ENCODE assay signal across 12 cellular contexts in genomic region chr16:77434365-77435239, GRCh38. TPM values are rescaled to one million over a fixed set of nuclear protein-coding genes. Genes with fewer than 3 reads are reported as not detected.
A peak's percentile ranks its signal among the peaks of the same experiment; 100 is the strongest.
DNase-seq lines count a peak whose midpoint lies in the region; ATAC-seq and TF ChIP-seq lines count a peak whose summit lies in the region.
"Had no signal": no experiment of that assay in that cellular context is flagged by ENCODE, and none has a peak within 500 bp of the region (broad histone marks: within the 10 kb centered on the region; RNA-seq: fewer than 3 reads in every experiment).

Gene ADAMTS18 (minus strand): TSS chr16:77435034. CDS start chr16:77434695, 339 bp downstream.

- intact Hi-C loops in breast epithelium (cut with DNase I; ENCODE audit: low total_unique reads) = no loop called here
- intact Hi-C loops in MCF 10A (cut with micrococcal nuclease) = loop anchor here (5.0 kb wide), 2 partner anchors 197 to 228 kb away; no protein-coding TSS in a partner anchor
- intact Hi-C loops in upper lobe of right lung (cut with DNase I) = no loop called here

- no peaks in the 10 kb centered on the region for H4K20me1 ChIP-seq in Karpas-422 (ENCODE audit: insufficient read depth, low read depth, low read length)

- H3K27me3 ChIP-seq in breast epithelium = peaks cover 0 to 22% of the 10 kb centered on the region in 2 donors
- H3K27me3 ChIP-seq in WERI-Rb-1 (ENCODE audit: insufficient read depth, low read depth, severe bottlenecking) = peaks cover 57% of the 10 kb centered on the region
- peaks cover 74% of the 10 kb centered on the region for H3K27me3 ChIP-seq in iPS-20b (ENCODE audit: insufficient read depth, low read length)
- peaks cover 53% of the 10 kb centered on the region for H3K27me3 ChIP-seq in upper lobe of right lung
- no peaks in the 10 kb centered on the region for H3K27me3 ChIP-seq in Karpas-422 (ENCODE audit: low read length)

- no peaks in the 10 kb centered on the region for H3K36me3 ChIP-seq in breast epithelium
- H3K36me3 ChIP-seq in WERI-Rb-1 = no peaks in the 10 kb centered on the region
- H3K36me3 ChIP-seq in iPS-20b (ENCODE audit: insufficient read depth, low read depth, low read length) = no peaks in the 10 kb centered on the region
- H3K36me3 ChIP-seq in upper lobe of right lung = no peaks in the 10 kb centered on the region
- no peaks in the 10 kb centered on the region for H3K36me3 ChIP-seq in Karpas-422 (ENCODE audit: insufficient read depth, low read length)
- H3K36me3 ChIP-seq: left lung had no signal

- no peaks in the 10 kb centered on the region for H3K9me3 Mint-ChIP-seq in MCF 10A (ENCODE audit: unreplicated experiment)

- TF ChIP-seq CTCF in breast epithelium (IDR thresholded peaks at IDR 0.05) (no peak), MCF 10A (IDR thresholded peaks at IDR 0.05; ENCODE audit: unreplicated experiment) (no peak), WERI-Rb-1 (IDR thresholded peaks at IDR 0.05; ENCODE audit: low read depth, low read length) (0 out of 2 replicates have a peak, but pooled peaks have one; percentile 27), upper lobe of right lung (IDR thresholded peaks at IDR 0.05) (no peak)

- CTCF ChIA-PET in MCF 10A (lab: Yijun Ruan, JAX) = interaction anchor here (0.6 kb wide), 1 partner anchor 15 kb away, joined by 3 read pairs; no protein-coding TSS in a partner anchor

- H3K9me2 ChIP-seq in Karpas-422 (replicated peaks; ENCODE audit: insufficient read depth, low read length) = no peaks in the 10 kb centered on the region

- H3K79me2 ChIP-seq in Karpas-422 (ENCODE audit: low read length) = no peaks in the 10 kb centered on the region

- peaks cover 81% of the 10 kb centered on the region for H3K27me3 Mint-ChIP-seq in MCF 10A (ENCODE audit: insufficient read depth, unreplicated experiment)

- H3K4me3 ChIP-seq in breast epithelium (peak within 1 kb of the TSS; percentile 38 to 66 (median 54)), WERI-Rb-1 (ENCODE audit: low read depth, low read length) (peak within 1 kb of the TSS; percentile 43), iPS-20b (ENCODE audit: low read length) (peak within 1 kb of the TSS; percentile 65), upper lobe of right lung (no peak within 1 kb of the TSS), Karpas-422 (ENCODE audit: low read length) (no peak within 1 kb of the TSS)
- H3K4me3 ChIP-seq: left lung had no signal

- H3K27ac Mint-ChIP-seq in MCF 10A (ENCODE audit: low read depth, unreplicated experiment) = no peak within 1 kb of the TSS

- POLR2A ChIA-PET in MCF 10A (lab: Yijun Ruan, JAX) = no interaction called here

- no TSS peak for BruUV-seq in MCF 10A (replicated peaks; lab: Mats Ljungman, UMichigan)

- H3K9me3 ChIP-seq in breast epithelium (no peaks in the 10 kb centered on the region), WERI-Rb-1 (ENCODE audit: severe bottlenecking) (no peaks in the 10 kb centered on the region), iPS-20b (ENCODE audit: insufficient read depth, low read depth, low read length) (no peaks in the 10 kb centered on the region), upper lobe of right lung (no peaks in the 10 kb centered on the region), Karpas-422 (ENCODE audit: low read length) (no peaks in the 10 kb centered on the region)
- H3K9me3 ChIP-seq: left lung had no signal

- H3K9ac ChIP-seq in iPS-20b (ENCODE audit: low read depth, low read length) = peak within 1 kb of the TSS; percentile 28; the same call in 1 of the 2 replicates
- no peak within 1 kb of the TSS for H3K9ac ChIP-seq in Karpas-422 (ENCODE audit: low read length)

- H3K36me3 Mint-ChIP-seq in MCF 10A (ENCODE audit: insufficient read depth, unreplicated experiment) = no peaks in the 10 kb centered on the region

- TF ChIP-seq POLR2A in breast epithelium (IDR thresholded peaks at IDR 0.05) = no peak

- ATAC-seq in upper lobe of right lung (peak; percentile 20), left lobe of liver (no peak)
- ATAC-seq: esophagus mucosa, left lung, right cardiac atrium had no signal

- H3K4me3 Mint-ChIP-seq in MCF 10A (ENCODE audit: unreplicated experiment) = no peak within 1 kb of the TSS

- H3K4me1 ChIP-seq in breast epithelium (no peaks in the 10 kb centered on the region), iPS-20b (ENCODE audit: insufficient read depth, low read length) (peaks cover 8% of the 10 kb centered on the region; the same call in 1 of the 2 replicates), upper lobe of right lung (no peaks in the 10 kb centered on the region), Karpas-422 (ENCODE audit: low read length) (no peaks in the 10 kb centered on the region)
- H3K4me1 ChIP-seq: left lung had no signal

- no peak for DNase-seq in breast epithelium (ENCODE audit: low spot score in 2 of 2)
- no peak for DNase-seq in MCF 10A (ENCODE audit: unreplicated experiment)
- peak; percentile 16 for DNase-seq in WERI-Rb-1
- DNase-seq in upper lobe of right lung = no peak
- no peak for DNase-seq in left lobe of liver (ENCODE audit: low spot score)
- DNase-seq in Karpas-422 = no peak
- DNase-seq in SKM-1 (lab: John Stamatoyannopoulos, UW; ENCODE audit: unreplicated experiment) = no peak
- DNase-seq: activated CD4-positive, alpha-beta T cell treated with anti-CD3 and anti-CD28 coated beads, Interleukin-2, amount 50 U/mL, for 1 hour had no signal

- H3K4me1 Mint-ChIP-seq in MCF 10A (ENCODE audit: insufficient read depth, unreplicated experiment) = no peaks in the 10 kb centered on the region

- H3K27ac ChIP-seq in breast epithelium (no peak within 1 kb of the TSS), WERI-Rb-1 (no peak within 1 kb of the TSS), iPS-20b (ENCODE audit: low read length) (no peak within 1 kb of the TSS), upper lobe of right lung (no peak within 1 kb of the TSS), Karpas-422 (ENCODE audit: low read length) (no peak within 1 kb of the TSS)
- H3K27ac ChIP-seq: left lung had no signal

- no peak within 1 kb of the TSS for H2AFZ ChIP-seq in Karpas-422 (ENCODE audit: low read length)

- H3K4me2 ChIP-seq in Karpas-422 (ENCODE audit: low read depth, low read length, poor library complexity, severe bottlenecking) = no peak within 1 kb of the TSS

RNA-seq across cellular contexts. Expression of gene ADAMTS18, which starts in this region (rescaled TPM):
- total RNA-seq in breast epithelium (10 to 100 TPM in 1 of 3 donors, 1 to 10 TPM in 1, under 1 TPM in 1; 0.48 to 20.6 (median 1.9) TPM), MCF 10A (2022) (not detected in 2 replicates), upper lobe of right lung (0.46 TPM), left lobe of liver (0.28 TPM)
- not detected in 2 replicates for total RNA-seq in Karpas-422 (2014; rRNA removed; shearing (Covaris generic); ENCODE audit: low replicate concordance)
- total RNA-seq: esophagus mucosa, right cardiac atrium had no signal

Comparison
In these comparisons a context has a peak if more than half of its experiments do, and no peak if none do; other contexts are left out.
1. Peak in ATAC-seq in upper lobe of right lung; RNA of the gene not detected or under 1 TPM.
2. H3K4me3 ChIP-seq: peak in breast epithelium (3 of 3), WERI-Rb-1 (single experiment) and iPS-20b (single experiment); none in upper lobe of right lung (single experiment) and Karpas-422 (single experiment).